Comparison of ENCODE assay signal across 25 cellular contexts in the genomic region with DNA sequence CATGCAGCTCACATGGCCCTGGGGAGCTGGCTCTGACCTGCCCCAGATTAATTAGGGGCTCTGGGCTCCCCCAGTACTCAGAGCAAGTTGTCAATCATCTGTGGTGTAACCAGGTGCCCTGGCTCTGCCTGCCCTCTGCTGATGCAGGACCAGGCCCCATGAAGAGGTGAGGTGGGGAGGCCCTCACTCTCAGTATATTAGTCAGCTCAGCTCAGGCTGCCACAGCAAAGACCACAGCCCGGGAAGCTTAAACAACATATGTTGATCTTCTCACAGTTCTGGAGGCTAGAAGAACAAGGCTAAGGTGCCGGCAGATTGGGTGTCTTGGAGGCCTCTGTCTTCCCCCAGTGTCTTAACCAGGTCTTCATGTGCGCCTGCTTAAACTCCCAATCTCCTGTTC.
"Had no signal": no experiment of that assay in that cellular context is flagged by ENCODE, and none has a peak within 500 bp of the region (broad histone marks: within the 10 kb centered on the region; RNA-seq: fewer than 3 reads in every experiment).

No MANE protein-coding gene starts in this region.

- H3K36me3 ChIP-seq: ascending aorta had no signal

- FAIRE-seq: bronchial epithelial cell, TTC549 had no signal

- H3K4me2 ChIP-seq: PC-9 had no signal

- DNase-seq: activated CD4-positive, alpha-beta T cell treated with anti-CD3 and anti-CD28 coated beads for 36 hours; activated CD4-positive, alpha-beta T cell treated with anti-CD3 and anti-CD28 coated beads, Interleukin-2, amount 50 U/mL, for 4 hours; activated CD8-positive, alpha-beta T cell treated with anti-CD3 and anti-CD28 coated beads, Interleukin-2, amount 10 ng/mL, durations not matched to agents 7 days and 5 days; activated effector memory CD4-positive, alpha-beta T cell treated with anti-CD3 and anti-CD28 coated beads, Interleukin-2, amount 50 U/mL, for 16 hours; activated naive CD4-positive, alpha-beta T cell treated with Interleukin-2 at 50 U/mL for 16 hours; activated naive CD8-positive, alpha-beta T cell treated with anti-CD3 and anti-CD28 coated beads, Interleukin-2, amount 50 U/mL, for 24 hours; activated T-cell treated with anti-CD3 and anti-CD28 coated beads, Interleukin-2, amount 50 U/mL, for 4 hours; amniotic stem cell; body of pancreas; central memory CD4-positive, alpha-beta T cell; Karpas-422; NCI-H1105 treated with DMSO at 0.1 percent for 48 hours; NCI-H1436 treated with DMSO at 0.1 percent for 48 hours; NCI-H187; NCI-H446; PC-9; SIG-M5; T-cell; T-helper 2 cell; T1000 had no signal

- H2AFZ ChIP-seq: PC-9 had no signal

- ATAC-seq: activated CD4-positive, alpha-beta T cell treated with anti-CD3 and anti-CD28 coated beads for 36 hours; activated CD8-positive, alpha-beta T cell treated with anti-CD3 and anti-CD28 coated beads, Interleukin-2, amount 10 ng/mL, durations not matched to agents 7 days and 5 days; activated naive CD4-positive, alpha-beta T cell treated with anti-CD3 and anti-CD28 coated beads, Interleukin-2, amount 50 U/mL, for 72 hours; activated naive CD8-positive, alpha-beta T cell treated with anti-CD3 and anti-CD28 coated beads, Interleukin-2, amount 50 U/mL, for 24 hours; activated T-cell treated with anti-CD3 and anti-CD28 coated beads, Interleukin-2, amount 50 U/mL, for 4 hours; body of pancreas; T-cell had no signal

- H3K27ac ChIP-seq: ascending aorta, body of pancreas, PC-9, SK-N-MC had no signal

- H3K27me3 ChIP-seq: ascending aorta, body of pancreas had no signal

- H3K4me1 ChIP-seq: ascending aorta, body of pancreas had no signal

- H3K4me3 ChIP-seq: ascending aorta, body of pancreas, PC-9, SK-N-MC had no signal

- H3K9me3 ChIP-seq: ascending aorta, body of pancreas had no signal
